Comparison of ENCODE assay signal across 15 cellular contexts in the genomic region with DNA sequence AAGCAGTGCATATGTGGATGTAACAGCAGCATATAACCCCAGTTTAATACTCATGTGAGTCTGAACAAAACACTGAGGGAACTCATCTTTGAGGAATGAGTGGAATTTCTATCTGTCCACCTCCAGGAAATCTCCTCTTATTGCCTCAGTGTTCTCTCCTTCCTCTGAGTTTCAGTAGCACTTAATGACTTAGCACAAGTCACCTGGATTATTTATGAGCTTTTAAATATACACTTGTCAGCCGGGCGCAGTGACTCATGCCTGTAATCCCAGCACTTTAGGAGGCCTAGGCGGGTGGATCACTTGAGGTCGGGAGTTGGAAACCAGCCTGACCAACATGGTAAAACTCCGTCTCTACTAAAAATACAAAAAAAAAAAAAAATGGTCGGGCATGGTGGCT. TPM values are rescaled to one million over a fixed set of nuclear protein-coding genes. Genes with fewer than 3 reads are reported as not detected.
DNase-seq lines count a peak whose midpoint lies in the region; ATAC-seq, FAIRE-seq and TF ChIP-seq lines count a peak whose summit lies in the region.
"Had no signal": no experiment of that assay in that cellular context is flagged by ENCODE, and none has a peak within 500 bp of the region (broad histone marks: within the 10 kb centered on the region; RNA-seq: fewer than 3 reads in every experiment).

No MANE protein-coding gene starts in this region.

- DNase-seq in NCI-H82 (lab: John Stamatoyannopoulos, UW) (peak; percentile 35), NCI-H82 treated with DMSO at 0.1 percent for 48 hours (lab: John Stamatoyannopoulos, UW; ENCODE audit: unreplicated experiment) (no peak), SW 1271 (lab: John Stamatoyannopoulos, UW) (peak; percentile 66 to 90), foreskin keratinocyte (peak; percentile 95 to 98), urothelium cell line (ENCODE audit: low spot score) (peak; percentile 80), T-helper 17 cell (no peak), left ventricle myocardium inferior (no peak), T-helper 9 cell (no peak)
- DNase-seq: activated CD4-positive, alpha-beta memory T cell treated with anti-CD3 and anti-CD28 coated beads for 36 hours; H7; KG1; RPMI8226 had no signal

- no peak overlapping the region for H3K27ac ChIP-seq in foreskin keratinocyte
- H3K27ac ChIP-seq in left ventricle myocardium inferior (replicated peaks) = no peak overlapping the region
- H3K27ac ChIP-seq: BLaER1 had no signal

- H3K4me1 ChIP-seq in foreskin keratinocyte (peaks cover 12% of the 10 kb centered on the region), left ventricle myocardium inferior (peaks cover 47% of the 10 kb centered on the region)

- H3K27me3 Mint-ChIP-seq in T-helper 17 cell = no peaks in the 10 kb centered on the region
- H3K27me3 Mint-ChIP-seq: activated CD4-positive, alpha-beta memory T cell treated with anti-CD3 and anti-CD28 coated beads for 36 hours; central memory CD8-positive, alpha-beta T cell had no signal

- no peak for TF ChIP-seq CTCF in foreskin keratinocyte (conservative IDR thresholded peaks at IDR 0.05)
- TF ChIP-seq CTCF in left ventricle myocardium inferior (IDR thresholded peaks at IDR 0.05; ENCODE audit: borderline replicate concordance) = no peak

- ATAC-seq in foreskin keratinocyte (peak; percentile 76), T-helper 17 cell (no peak)
- ATAC-seq: left lobe of liver had no signal

- FAIRE-seq in urothelium cell line (lab: Jason Lieb, UNC) = peak; percentile 23

- H3K27ac Mint-ChIP-seq in T-helper 17 cell = no peak overlapping the region
- H3K27ac Mint-ChIP-seq: activated CD4-positive, alpha-beta memory T cell treated with anti-CD3 and anti-CD28 coated beads for 36 hours had no signal

- peaks cover 14% of the 10 kb centered on the region for H3K36me3 ChIP-seq in left ventricle myocardium inferior

- peaks cover 4% of the 10 kb centered on the region for H3K36me3 Mint-ChIP-seq in T-helper 17 cell (ENCODE audit: low read depth)

- H3K27me3 ChIP-seq in foreskin keratinocyte = no peaks in the 10 kb centered on the region
- H3K27me3 ChIP-seq in left ventricle myocardium inferior (ENCODE audit: low read depth) = no peaks in the 10 kb centered on the region
- H3K27me3 ChIP-seq: BLaER1 had no signal

- intact Hi-C loops in left ventricle myocardium inferior (cut with micrococcal nuclease) = no loop called here

- no peaks in the 10 kb centered on the region for H3K9me3 ChIP-seq in T-helper 17 cell (ENCODE audit: control insufficient read depth, low read length, poor library complexity, severe bottlenecking)
- peaks cover 4% of the 10 kb centered on the region for H3K9me3 ChIP-seq in left ventricle myocardium inferior (replicated peaks)

- H3K4me1 Mint-ChIP-seq in T-helper 17 cell = peaks cover 11% of the 10 kb centered on the region

- H3K4me3 Mint-ChIP-seq in T-helper 17 cell = no peak overlapping the region
- H3K4me3 Mint-ChIP-seq: activated CD4-positive, alpha-beta memory T cell treated with anti-CD3 and anti-CD28 coated beads for 36 hours; central memory CD8-positive, alpha-beta T cell had no signal

- H3K4me3 ChIP-seq in left ventricle myocardium inferior = no peak overlapping the region
- H3K4me3 ChIP-seq: BLaER1 had no signal

RNA-seq across cellular contexts. Expression of a gene that starts 4.3 kb away (rescaled TPM):
- total RNA-seq in foreskin keratinocyte (8.5 and 12.7 TPM in 2 replicates), T-helper 17 cell (1 to 10 TPM; 1.9 to 2.5 TPM), left ventricle myocardium inferior (75.4 TPM)
- polyA plus RNA-seq in foreskin keratinocyte = 7.9 and 10.5 TPM in 2 replicates

RNA-seq across cellular contexts. Expression of a gene that starts 25.8 kb away (rescaled TPM):
- total RNA-seq in foreskin keratinocyte = 23.4 and 27.5 TPM in 2 replicates
- polyA plus RNA-seq in foreskin keratinocyte = 7.2 and 10.0 TPM in 2 replicates
- total RNA-seq in T-helper 17 cell = 10 to 100 TPM; 44.2 to 49.5 TPM
- total RNA-seq in left ventricle myocardium inferior = 75.1 TPM

Comparison
In these comparisons a context has a peak if more than half of its experiments do, and no peak if none do; other contexts are left out.
1. DNase-seq: peak in NCI-H82 (single experiment), SW 1271 (2 of 2), foreskin keratinocyte (2 of 2) and urothelium cell line (single experiment); none in NCI-H82 treated with DMSO at 0.1 percent for 48 hours (single experiment), T-helper 17 cell (0 of 3), left ventricle myocardium inferior (single experiment) and T-helper 9 cell (single experiment).